Comparison of ENCODE assay signal across 34 cellular contexts in the genomic region with DNA sequence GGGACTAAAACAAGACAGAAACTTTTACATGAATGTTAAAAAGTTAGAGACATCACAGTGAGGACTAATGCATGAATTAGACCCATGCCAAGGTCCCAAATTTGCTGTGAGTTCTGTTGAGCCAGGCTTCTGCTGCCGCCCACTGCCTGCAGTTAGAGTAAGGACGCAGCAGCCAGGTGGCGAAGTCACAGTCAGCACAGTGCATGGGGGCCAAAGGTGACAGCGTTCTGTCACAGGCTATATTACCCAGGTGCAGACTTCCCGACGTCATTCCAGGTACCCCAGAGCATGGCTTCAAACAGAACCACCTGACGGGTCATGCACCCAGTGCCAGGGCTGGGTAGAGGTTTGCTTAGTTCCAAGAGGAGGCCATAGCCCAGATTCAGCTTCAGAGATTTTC. TPM values are rescaled to one million over a fixed set of nuclear protein-coding genes. Genes with fewer than 3 reads are reported as not detected.
"Had no signal": no experiment of that assay in that cellular context is flagged by ENCODE, and none has a peak within 500 bp of the region (broad histone marks: within the 10 kb centered on the region; RNA-seq: fewer than 3 reads in every experiment).

No MANE protein-coding gene starts in this region.

- H3K4me3 Mint-ChIP-seq: dendritic cell treated with granulocyte-macrophage colony-stimulating factor and Interleukin-4, amounts not matched to agents 40 ng/mL and 50 ng/mL, for 4 days; mesothelial cell of epicardium; naive thymus-derived CD4-positive, alpha-beta T cell; nephron progenitor cell; stimulated activated naive B cell treated with anti-CD40 and anti-IgM and Interleukin-4, amounts not matched to agents 10 μg/mL and 1 μg/mL and 100 μg/mL, for 72 hours; stimulated activated naive CD8-positive, alpha-beta T cell treated with anti-CD3 and anti-CD28 coated beads, Interleukin-15, Interleukin-2, amounts not matched to agents 100 ng/mL and 50 ng/mL, for 24 hours had no signal

- H3K9me3 ChIP-seq: colonic mucosa, esophagus muscularis mucosa, gastroesophageal sphincter, heart left ventricle, ovary, psoas muscle, thoracic aorta, tibial nerve, upper lobe of right lung, uterus had no signal

- ATAC-seq: foreskin keratinocyte; gastroesophageal sphincter; naive thymus-derived CD4-positive, alpha-beta T cell; psoas muscle; right cardiac atrium; stimulated activated naive B cell treated with anti-CD40 and anti-IgM and Interleukin-4, amounts not matched to agents 10 μg/mL and 1 μg/mL and 100 μg/mL, for 72 hours had no signal

- H3K9me3 Mint-ChIP-seq: dendritic cell treated with granulocyte-macrophage colony-stimulating factor and Interleukin-4, amounts not matched to agents 40 ng/mL and 50 ng/mL, for 4 days; mesothelial cell of epicardium; nephron progenitor cell; stimulated activated naive B cell treated with anti-CD40 and anti-IgM and Interleukin-4, amounts not matched to agents 10 μg/mL and 1 μg/mL and 100 μg/mL, for 72 hours; stimulated activated naive CD8-positive, alpha-beta T cell treated with anti-CD3 and anti-CD28 coated beads, Interleukin-15, Interleukin-2, amounts not matched to agents 100 ng/mL and 50 ng/mL, for 24 hours had no signal

- H3K4me1 Mint-ChIP-seq: mesothelial cell of epicardium; naive thymus-derived CD4-positive, alpha-beta T cell; stimulated activated naive B cell treated with anti-CD40 and anti-IgM and Interleukin-4, amounts not matched to agents 10 μg/mL and 1 μg/mL and 100 μg/mL, for 72 hours had no signal

- H3K79me2 ChIP-seq: hepatocyte had no signal

- DNase-seq: colonic mucosa; effector CD8-positive, alpha-beta T cell; foreskin keratinocyte; heart left ventricle; mesenchymal stem cell; naive thymus-derived CD4-positive, alpha-beta T cell; nephron progenitor cell; occipital lobe; ovary; posterior cingulate gyrus; psoas muscle; right cardiac atrium; stimulated activated CD4-positive, alpha-beta T cell treated with anti-CD3 and anti-CD28 coated beads, Interleukin-15, amount 100 ng/mL, for 24 hours; stimulated activated CD4-positive, alpha-beta T cell treated with anti-CD3 and anti-CD28 coated beads, Interleukin-2, amount 100 ng/mL, for 48 hours; stimulated activated naive B cell treated with anti-CD40 and anti-IgM and Interleukin-4, amounts not matched to agents 10 μg/mL and 1 μg/mL and 100 μg/mL, for 72 hours; upper lobe of right lung; uterus had no signal

- H2AFZ ChIP-seq: hepatocyte had no signal

- H3K4me1 ChIP-seq: colonic mucosa, esophagus muscularis mucosa, foreskin keratinocyte, gastroesophageal sphincter, heart left ventricle, psoas muscle, tibial nerve, upper lobe of right lung, uterus had no signal

- H3K27me3 ChIP-seq: colonic mucosa, foreskin keratinocyte, ovary, tibial nerve, uterus had no signal

- H3K36me3 Mint-ChIP-seq: mesothelial cell of epicardium; naive thymus-derived CD4-positive, alpha-beta T cell; stimulated activated naive B cell treated with anti-CD40 and anti-IgM and Interleukin-4, amounts not matched to agents 10 μg/mL and 1 μg/mL and 100 μg/mL, for 72 hours had no signal

- H3K36me3 ChIP-seq: colonic mucosa, esophagus muscularis mucosa, gastroesophageal sphincter, heart left ventricle, ovary, thoracic aorta, tibial nerve, upper lobe of right lung, uterus had no signal

- H3K4me2 ChIP-seq: hepatocyte had no signal

- H3K4me3 ChIP-seq: colonic mucosa, esophagus muscularis mucosa, gastroesophageal sphincter, heart left ventricle, hepatocyte, lung, ovary, psoas muscle, skin epidermis, thoracic aorta, tibial nerve, upper lobe of right lung, uterus had no signal

- H3K27ac ChIP-seq: colonic mucosa, esophagus muscularis mucosa, foreskin keratinocyte, gastroesophageal sphincter, heart left ventricle, hepatocyte, ovary, psoas muscle, skin epidermis, thoracic aorta, tibial nerve, upper lobe of right lung, uterus had no signal

- H3K27ac Mint-ChIP-seq: dendritic cell treated with granulocyte-macrophage colony-stimulating factor and Interleukin-4, amounts not matched to agents 40 ng/mL and 50 ng/mL, for 4 days; mesothelial cell of epicardium; naive thymus-derived CD4-positive, alpha-beta T cell; nephron progenitor cell; stimulated activated naive B cell treated with anti-CD40 and anti-IgM and Interleukin-4, amounts not matched to agents 10 μg/mL and 1 μg/mL and 100 μg/mL, for 72 hours; stimulated activated naive CD8-positive, alpha-beta T cell treated with anti-CD3 and anti-CD28 coated beads, Interleukin-15, Interleukin-2, amounts not matched to agents 100 ng/mL and 50 ng/mL, for 24 hours had no signal

RNA-seq across cellular contexts. Expression of a gene that starts 33.9 kb away (rescaled TPM):
- total RNA-seq: chondrocyte; endothelial cell of umbilical vein; epithelial cell of proximal tubule; esophagus muscularis mucosa; fibroblast of lung; foreskin keratinocyte; hepatocyte; liver; lung; mesothelial cell of epicardium; naive thymus-derived CD4-positive, alpha-beta T cell; occipital lobe; psoas muscle; renal cortical epithelial cell; right cardiac atrium; thoracic aorta; tibial nerve; upper lobe of right lung; uterus had no signal
- polyA plus RNA-seq: endothelial cell of umbilical vein; fibroblast of lung; foreskin keratinocyte; heart left ventricle; hepatocyte; liver; lung; naive thymus-derived CD4-positive, alpha-beta T cell; ovary; psoas muscle; right cardiac atrium had no signal

RNA-seq across cellular contexts. Expression of a gene that starts 46.1 kb away (rescaled TPM):
- total RNA-seq: chondrocyte; endothelial cell of umbilical vein; epithelial cell of proximal tubule; esophagus muscularis mucosa; fibroblast of lung; foreskin keratinocyte; gastroesophageal sphincter; heart left ventricle; hepatocyte; kidney epithelial cell; liver; lung; mesothelial cell of epicardium; naive thymus-derived CD4-positive, alpha-beta T cell; occipital lobe; ovary; psoas muscle; renal cortical epithelial cell; right cardiac atrium; thoracic aorta; tibial nerve; upper lobe of right lung; uterus had no signal
- polyA plus RNA-seq: endothelial cell of umbilical vein, fibroblast of lung, foreskin keratinocyte, heart left ventricle, hepatocyte, liver, lung, ovary, psoas muscle, right cardiac atrium had no signal
